29 cellular contexts compared by ENCODE assay signal in genomic region chr17:8875957-8876356, GRCh38. TPM values are rescaled to one million over a fixed set of nuclear protein-coding genes. Genes with fewer than 3 reads are reported as not detected.
DNase-seq lines count a peak whose midpoint lies in the region; ATAC-seq and TF ChIP-seq lines count a peak whose summit lies in the region.
"Had no signal": no experiment of that assay in that cellular context is flagged by ENCODE, and none has a peak within 500 bp of the region (broad histone marks: within the 10 kb centered on the region; RNA-seq: fewer than 3 reads in every experiment).

No MANE protein-coding gene starts in this region.

- TF ChIP-seq EP300 in esophagus muscularis mucosa (IDR thresholded peaks at IDR 0.05), result no peak

- H3K9me3 ChIP-seq in esophagus muscularis mucosa, result no peaks in the 10 kb centered on the region
- H3K9me3 ChIP-seq: stomach, transverse colon had no signal

- DNase-seq in EL (peak; percentile 68), HS-5 (ENCODE audit: low read depth) (peak; percentile 78), brain microvascular endothelial cell (peak; percentile 40), left kidney (ENCODE audit: low read depth, low spot score) (peak; percentile 51), GM19240 (ENCODE audit: insufficient read length, low spot score) (no peak), natural killer cell (no peak), DMS153 treated with DMSO at 0.1 percent for 48 hours (lab: John Stamatoyannopoulos, UW; ENCODE audit: unreplicated experiment) (no peak), esophagus muscularis mucosa (ENCODE audit: extremely low spot score) (no peak)
- DNase-seq: activated CD8-positive, alpha-beta memory T cell treated with anti-CD3 and anti-CD28 coated beads for 24 hours; activated naive CD4-positive, alpha-beta T cell treated with Interleukin-2 at 50 U/mL for 16 hours; activated T-cell treated with anti-CD3 and anti-CD28 coated beads, Interleukin-2, amount 50 U/mL, for 4 hours; AML-193; amniotic stem cell; central memory CD4-positive, alpha-beta T cell; kidney glomerular epithelial cell; NCI-H187; NCI-H748 treated with DMSO at 0.1 percent for 48 hours; stimulated activated CD4-positive, alpha-beta T cell treated with anti-CD3 and anti-CD28 coated beads, Interleukin-4, amount 100 ng/mL, for 4 hours; stomach; T1000; transverse colon had no signal

- no peaks in the 10 kb centered on the region for H3K27me3 ChIP-seq in brain microvascular endothelial cell (replicated peaks)
- peaks cover 0 to 33% (median 0%) of the 10 kb centered on the region in 4 donors for H3K27me3 ChIP-seq in esophagus muscularis mucosa

- intact Hi-C loops in natural killer cell (cut with micrococcal nuclease) (no loop called here), esophagus muscularis mucosa (cut with DNase I) (no loop called here)

- no peak for ATAC-seq in natural killer cell
- ATAC-seq: activated CD4-positive, CD25-positive, alpha-beta regulatory T cell treated with anti-CD3 and anti-CD28 coated beads, Interleukin-2, amount 50 U/mL, for 24 hours; activated T-cell treated with anti-CD3 and anti-CD28 coated beads, Interleukin-2, amount 50 U/mL, for 4 hours; Right ventricle myocardium inferior had no signal

- TF ChIP-seq POLR2A in esophagus muscularis mucosa (IDR thresholded peaks at IDR 0.05; ENCODE audit: low read depth), result no peak

- H3K27ac ChIP-seq in brain microvascular endothelial cell (no peak overlapping the region), esophagus muscularis mucosa (replicated peaks in 1 of 4) (no peak overlapping the region)
- H3K27ac ChIP-seq: KMS-11, stomach, transverse colon had no signal

- H3K4me3 ChIP-seq in brain microvascular endothelial cell (ENCODE audit: low read depth, low read length) (no peak overlapping the region), esophagus muscularis mucosa (no peak overlapping the region)
- H3K4me3 ChIP-seq: stomach, transverse colon had no signal

- peak overlapping the region in 1 of 2 donors; percentile 75 for H3K27ac Mint-ChIP-seq in natural killer cell

- peaks cover 0 to 8% (median 2%) of the 10 kb centered on the region in 4 donors for H3K4me1 ChIP-seq in esophagus muscularis mucosa
- H3K4me1 ChIP-seq: transverse colon had no signal

- no peaks in the 10 kb centered on the region for H3K27me3 Mint-ChIP-seq in natural killer cell (ENCODE audit: low read depth in 2 of 2)

- H3K4me3 Mint-ChIP-seq in natural killer cell, result no peak overlapping the region
- H3K4me3 Mint-ChIP-seq: activated T-cell treated with anti-CD3 and anti-CD28 coated beads, Interleukin-2, amount 50 U/mL, for 4 hours; CD8-positive, alpha-beta memory T cell had no signal

- in situ Hi-C loops in brain microvascular endothelial cell (cut with HindIII; ENCODE audit: low pct_ligation_motif_present, low sequenced_read_pairs), result no loop called here

- H3K9me3 Mint-ChIP-seq in natural killer cell, result no peaks in the 10 kb centered on the region
- H3K9me3 Mint-ChIP-seq: activated T-cell treated with anti-CD3 and anti-CD28 coated beads, Interleukin-2, amount 50 U/mL, for 4 hours; CD8-positive, alpha-beta memory T cell had no signal

- H3K4me1 Mint-ChIP-seq in natural killer cell, result peaks cover 0 to 16% of the 10 kb centered on the region in 2 donors

- WGBS in esophagus muscularis mucosa, result 74% methylated on average over 5 of the region's 5 CpGs

- peaks cover 19% of the 10 kb centered on the region for H3K36me3 Mint-ChIP-seq in natural killer cell

- TF ChIP-seq CTCF in brain microvascular endothelial cell (IDR thresholded peaks at IDR 0.05; ENCODE audit: low read depth, low read length, missing control alignments) (no peak), natural killer cell (IDR thresholded peaks at IDR 0.05) (no peak), esophagus muscularis mucosa (IDR thresholded peaks at IDR 0.05) (no peak)

- no peaks in the 10 kb centered on the region for H3K36me3 ChIP-seq in brain microvascular endothelial cell (replicated peaks)
- no peaks in the 10 kb centered on the region for H3K36me3 ChIP-seq in esophagus muscularis mucosa
- H3K36me3 ChIP-seq: transverse colon had no signal

RNA-seq across cellular contexts. Expression of gene PIK3R6, which starts 8.5 kb away (rescaled TPM):
- total RNA-seq in natural killer cell (1 to 10 TPM in 2 of 3 donors, under 1 TPM in 1; 0.84 to 6.3 (median 1.4) TPM), esophagus muscularis mucosa (1 to 10 TPM in 3 of 4 donors, under 1 TPM in 1; 0.52 to 3.3 (median 1.8) TPM)
- total RNA-seq: epithelial cell of proximal tubule, HT-29, lung microvascular endothelial cell, OCI-LY7 had no signal

Comparison
In these comparisons a context has a peak if more than half of its experiments do, and no peak if none do; other contexts are left out.
1. DNase-seq: peak in EL (single experiment), HS-5 (single experiment), brain microvascular endothelial cell (single experiment) and left kidney (single experiment); none in GM19240 (single experiment), natural killer cell (single experiment), DMS153 treated with DMSO at 0.1 percent for 48 hours (single experiment) and esophagus muscularis mucosa (single experiment).